1 cellular context compared by ENCODE assay signal in the genomic region with DNA sequence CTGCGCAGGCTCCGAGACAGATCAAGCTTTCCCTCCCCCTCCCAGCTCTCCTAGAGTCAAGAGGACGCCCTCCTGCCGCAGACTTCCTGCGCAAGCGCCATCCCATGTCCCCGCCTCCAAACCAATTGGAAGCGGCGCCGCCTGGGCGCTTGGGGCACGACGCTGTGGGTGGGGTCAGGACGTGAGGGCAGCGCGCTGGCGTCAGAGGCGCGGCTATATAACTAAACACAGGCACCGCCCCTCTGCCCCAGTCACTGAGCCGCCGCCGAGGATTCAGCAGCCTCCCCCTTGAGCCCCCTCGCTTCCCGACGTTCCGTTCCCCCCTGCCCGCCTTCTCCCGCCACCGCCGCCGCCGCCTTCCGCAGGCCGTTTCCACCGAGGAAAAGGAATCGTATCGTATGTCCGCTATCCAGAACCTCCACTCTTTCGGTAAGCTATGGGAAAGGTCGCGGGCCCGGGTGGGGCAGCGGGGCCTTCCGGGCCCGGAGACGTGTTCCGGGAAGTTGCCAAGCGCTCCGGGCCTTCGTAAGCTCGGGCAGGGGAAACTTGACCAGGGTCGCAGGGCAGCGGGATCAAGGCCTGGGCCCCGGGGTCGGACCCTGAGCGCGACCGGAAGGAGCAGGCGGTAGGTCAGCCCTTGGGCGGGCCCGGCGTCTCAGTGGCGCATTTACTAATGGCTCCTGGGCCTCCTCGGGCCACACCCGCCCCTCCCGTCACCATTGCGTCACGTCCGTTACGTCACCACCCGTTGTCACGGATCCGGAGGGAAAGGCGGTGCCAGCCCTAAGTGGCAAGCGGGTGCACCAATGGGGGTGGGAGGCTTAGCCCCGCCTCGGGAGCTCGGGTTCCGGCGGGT.
TF ChIP-seq lines count a peak whose summit lies in the region.

A gene (plus strand): TSS at position 245 of the 856 bp plus-strand sequence. CDS start 154 bp downstream, at position 399.

TF ChIP-seq in K562, 482 proteins besides CTCF, POLR2A, EP300 and RAD21 (continued from another document and continues in another):
- TF ChIP-seq CHD2 (IDR thresholded peaks at IDR 0.05; ENCODE audit: low read depth, low read length) (peak; percentile 64), NFE2 (IDR thresholded peaks at IDR 0.05; ENCODE audit: low read depth) (no peak), ZNF384 (IDR thresholded peaks at IDR 0.05; ENCODE audit: low read depth, low read length) (no peak), ARHGAP35 (IDR thresholded peaks at IDR 0.05; ENCODE audit: partially characterized antibody) (peak; percentile 30), JUND (IDR thresholded peaks at IDR 0.05; ENCODE audit: borderline replicate concordance, low read depth, low read length) (peak; percentile 94), JUND (tag; IDR thresholded peaks at IDR 0.05; ENCODE audit: borderline replicate concordance, low read depth, low read length) (peak; percentile 85; the same call in 2 of the 3 replicates), NFXL1 (CRISPR knock-in tag; IDR thresholded peaks at IDR 0.05) (peak; percentile 74), TFAM (CRISPR knock-in tag; conservative IDR thresholded peaks at IDR 0.05) (no peak), CBFA2T3 (IDR thresholded peaks at IDR 0.05) (no peak; the same call in 1 of the 2 replicates), SMARCE1 (IDR thresholded peaks at IDR 0.05) (no peak), RBM34 (IDR thresholded peaks at IDR 0.05; ENCODE audit: borderline replicate concordance, insufficient read depth, low read length) (no peak), C11orf30 (IDR thresholded peaks at IDR 0.05; ENCODE audit: low read depth) (no peak; the same call in 1 of the 2 replicates)
- TF ChIP-seq, protein P1, sequence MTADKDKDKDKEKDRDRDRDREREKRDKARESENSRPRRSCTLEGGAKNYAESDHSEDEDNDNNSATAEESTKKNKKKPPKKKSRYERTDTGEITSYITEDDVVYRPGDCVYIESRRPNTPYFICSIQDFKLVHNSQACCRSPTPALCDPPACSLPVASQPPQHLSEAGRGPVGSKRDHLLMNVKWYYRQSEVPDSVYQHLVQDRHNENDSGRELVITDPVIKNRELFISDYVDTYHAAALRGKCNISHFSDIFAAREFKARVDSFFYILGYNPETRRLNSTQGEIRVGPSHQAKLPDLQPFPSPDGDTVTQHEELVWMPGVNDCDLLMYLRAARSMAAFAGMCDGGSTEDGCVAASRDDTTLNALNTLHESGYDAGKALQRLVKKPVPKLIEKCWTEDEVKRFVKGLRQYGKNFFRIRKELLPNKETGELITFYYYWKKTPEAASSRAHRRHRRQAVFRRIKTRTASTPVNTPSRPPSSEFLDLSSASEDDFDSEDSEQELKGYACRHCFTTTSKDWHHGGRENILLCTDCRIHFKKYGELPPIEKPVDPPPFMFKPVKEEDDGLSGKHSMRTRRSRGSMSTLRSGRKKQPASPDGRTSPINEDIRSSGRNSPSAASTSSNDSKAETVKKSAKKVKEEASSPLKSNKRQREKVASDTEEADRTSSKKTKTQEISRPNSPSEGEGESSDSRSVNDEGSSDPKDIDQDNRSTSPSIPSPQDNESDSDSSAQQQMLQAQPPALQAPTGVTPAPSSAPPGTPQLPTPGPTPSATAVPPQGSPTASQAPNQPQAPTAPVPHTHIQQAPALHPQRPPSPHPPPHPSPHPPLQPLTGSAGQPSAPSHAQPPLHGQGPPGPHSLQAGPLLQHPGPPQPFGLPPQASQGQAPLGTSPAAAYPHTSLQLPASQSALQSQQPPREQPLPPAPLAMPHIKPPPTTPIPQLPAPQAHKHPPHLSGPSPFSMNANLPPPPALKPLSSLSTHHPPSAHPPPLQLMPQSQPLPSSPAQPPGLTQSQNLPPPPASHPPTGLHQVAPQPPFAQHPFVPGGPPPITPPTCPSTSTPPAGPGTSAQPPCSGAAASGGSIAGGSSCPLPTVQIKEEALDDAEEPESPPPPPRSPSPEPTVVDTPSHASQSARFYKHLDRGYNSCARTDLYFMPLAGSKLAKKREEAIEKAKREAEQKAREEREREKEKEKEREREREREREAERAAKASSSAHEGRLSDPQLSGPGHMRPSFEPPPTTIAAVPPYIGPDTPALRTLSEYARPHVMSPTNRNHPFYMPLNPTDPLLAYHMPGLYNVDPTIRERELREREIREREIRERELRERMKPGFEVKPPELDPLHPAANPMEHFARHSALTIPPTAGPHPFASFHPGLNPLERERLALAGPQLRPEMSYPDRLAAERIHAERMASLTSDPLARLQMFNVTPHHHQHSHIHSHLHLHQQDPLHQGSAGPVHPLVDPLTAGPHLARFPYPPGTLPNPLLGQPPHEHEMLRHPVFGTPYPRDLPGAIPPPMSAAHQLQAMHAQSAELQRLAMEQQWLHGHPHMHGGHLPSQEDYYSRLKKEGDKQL (CRISPR knock-in tag; IDR thresholded peaks at IDR 0.05; ENCODE audit: borderline replicate concordance): 0 out of 2 replicates have a peak, but pooled peaks have one; percentile 65
- TF ChIP-seq, protein P2, sequence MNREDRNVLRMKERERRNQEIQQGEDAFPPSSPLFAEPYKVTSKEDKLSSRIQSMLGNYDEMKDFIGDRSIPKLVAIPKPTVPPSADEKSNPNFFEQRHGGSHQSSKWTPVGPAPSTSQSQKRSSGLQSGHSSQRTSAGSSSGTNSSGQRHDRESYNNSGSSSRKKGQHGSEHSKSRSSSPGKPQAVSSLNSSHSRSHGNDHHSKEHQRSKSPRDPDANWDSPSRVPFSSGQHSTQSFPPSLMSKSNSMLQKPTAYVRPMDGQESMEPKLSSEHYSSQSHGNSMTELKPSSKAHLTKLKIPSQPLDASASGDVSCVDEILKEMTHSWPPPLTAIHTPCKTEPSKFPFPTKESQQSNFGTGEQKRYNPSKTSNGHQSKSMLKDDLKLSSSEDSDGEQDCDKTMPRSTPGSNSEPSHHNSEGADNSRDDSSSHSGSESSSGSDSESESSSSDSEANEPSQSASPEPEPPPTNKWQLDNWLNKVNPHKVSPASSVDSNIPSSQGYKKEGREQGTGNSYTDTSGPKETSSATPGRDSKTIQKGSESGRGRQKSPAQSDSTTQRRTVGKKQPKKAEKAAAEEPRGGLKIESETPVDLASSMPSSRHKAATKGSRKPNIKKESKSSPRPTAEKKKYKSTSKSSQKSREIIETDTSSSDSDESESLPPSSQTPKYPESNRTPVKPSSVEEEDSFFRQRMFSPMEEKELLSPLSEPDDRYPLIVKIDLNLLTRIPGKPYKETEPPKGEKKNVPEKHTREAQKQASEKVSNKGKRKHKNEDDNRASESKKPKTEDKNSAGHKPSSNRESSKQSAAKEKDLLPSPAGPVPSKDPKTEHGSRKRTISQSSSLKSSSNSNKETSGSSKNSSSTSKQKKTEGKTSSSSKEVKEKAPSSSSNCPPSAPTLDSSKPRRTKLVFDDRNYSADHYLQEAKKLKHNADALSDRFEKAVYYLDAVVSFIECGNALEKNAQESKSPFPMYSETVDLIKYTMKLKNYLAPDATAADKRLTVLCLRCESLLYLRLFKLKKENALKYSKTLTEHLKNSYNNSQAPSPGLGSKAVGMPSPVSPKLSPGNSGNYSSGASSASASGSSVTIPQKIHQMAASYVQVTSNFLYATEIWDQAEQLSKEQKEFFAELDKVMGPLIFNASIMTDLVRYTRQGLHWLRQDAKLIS (CRISPR knock-in tag; IDR thresholded peaks at IDR 0.05): peak; percentile 99
- TF ChIP-seq, protein P3, sequence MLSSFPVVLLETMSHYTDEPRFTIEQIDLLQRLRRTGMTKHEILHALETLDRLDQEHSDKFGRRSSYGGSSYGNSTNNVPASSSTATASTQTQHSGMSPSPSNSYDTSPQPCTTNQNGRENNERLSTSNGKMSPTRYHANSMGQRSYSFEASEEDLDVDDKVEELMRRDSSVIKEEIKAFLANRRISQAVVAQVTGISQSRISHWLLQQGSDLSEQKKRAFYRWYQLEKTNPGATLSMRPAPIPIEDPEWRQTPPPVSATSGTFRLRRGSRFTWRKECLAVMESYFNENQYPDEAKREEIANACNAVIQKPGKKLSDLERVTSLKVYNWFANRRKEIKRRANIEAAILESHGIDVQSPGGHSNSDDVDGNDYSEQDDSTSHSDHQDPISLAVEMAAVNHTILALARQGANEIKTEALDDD (IDR thresholded peaks at IDR 0.05): no peak
- TF ChIP-seq, protein P4, sequence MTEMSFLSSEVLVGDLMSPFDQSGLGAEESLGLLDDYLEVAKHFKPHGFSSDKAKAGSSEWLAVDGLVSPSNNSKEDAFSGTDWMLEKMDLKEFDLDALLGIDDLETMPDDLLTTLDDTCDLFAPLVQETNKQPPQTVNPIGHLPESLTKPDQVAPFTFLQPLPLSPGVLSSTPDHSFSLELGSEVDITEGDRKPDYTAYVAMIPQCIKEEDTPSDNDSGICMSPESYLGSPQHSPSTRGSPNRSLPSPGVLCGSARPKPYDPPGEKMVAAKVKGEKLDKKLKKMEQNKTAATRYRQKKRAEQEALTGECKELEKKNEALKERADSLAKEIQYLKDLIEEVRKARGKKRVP (CRISPR knock-in tag; IDR thresholded peaks at IDR 0.05): peak; percentile 99
- TF ChIP-seq, protein P5, sequence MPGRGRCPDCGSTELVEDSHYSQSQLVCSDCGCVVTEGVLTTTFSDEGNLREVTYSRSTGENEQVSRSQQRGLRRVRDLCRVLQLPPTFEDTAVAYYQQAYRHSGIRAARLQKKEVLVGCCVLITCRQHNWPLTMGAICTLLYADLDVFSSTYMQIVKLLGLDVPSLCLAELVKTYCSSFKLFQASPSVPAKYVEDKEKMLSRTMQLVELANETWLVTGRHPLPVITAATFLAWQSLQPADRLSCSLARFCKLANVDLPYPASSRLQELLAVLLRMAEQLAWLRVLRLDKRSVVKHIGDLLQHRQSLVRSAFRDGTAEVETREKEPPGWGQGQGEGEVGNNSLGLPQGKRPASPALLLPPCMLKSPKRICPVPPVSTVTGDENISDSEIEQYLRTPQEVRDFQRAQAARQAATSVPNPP (IDR thresholded peaks at IDR 0.05; ENCODE audit: borderline replicate concordance, insufficient read depth, insufficient read length): no peak
- TF ChIP-seq, protein P6, sequence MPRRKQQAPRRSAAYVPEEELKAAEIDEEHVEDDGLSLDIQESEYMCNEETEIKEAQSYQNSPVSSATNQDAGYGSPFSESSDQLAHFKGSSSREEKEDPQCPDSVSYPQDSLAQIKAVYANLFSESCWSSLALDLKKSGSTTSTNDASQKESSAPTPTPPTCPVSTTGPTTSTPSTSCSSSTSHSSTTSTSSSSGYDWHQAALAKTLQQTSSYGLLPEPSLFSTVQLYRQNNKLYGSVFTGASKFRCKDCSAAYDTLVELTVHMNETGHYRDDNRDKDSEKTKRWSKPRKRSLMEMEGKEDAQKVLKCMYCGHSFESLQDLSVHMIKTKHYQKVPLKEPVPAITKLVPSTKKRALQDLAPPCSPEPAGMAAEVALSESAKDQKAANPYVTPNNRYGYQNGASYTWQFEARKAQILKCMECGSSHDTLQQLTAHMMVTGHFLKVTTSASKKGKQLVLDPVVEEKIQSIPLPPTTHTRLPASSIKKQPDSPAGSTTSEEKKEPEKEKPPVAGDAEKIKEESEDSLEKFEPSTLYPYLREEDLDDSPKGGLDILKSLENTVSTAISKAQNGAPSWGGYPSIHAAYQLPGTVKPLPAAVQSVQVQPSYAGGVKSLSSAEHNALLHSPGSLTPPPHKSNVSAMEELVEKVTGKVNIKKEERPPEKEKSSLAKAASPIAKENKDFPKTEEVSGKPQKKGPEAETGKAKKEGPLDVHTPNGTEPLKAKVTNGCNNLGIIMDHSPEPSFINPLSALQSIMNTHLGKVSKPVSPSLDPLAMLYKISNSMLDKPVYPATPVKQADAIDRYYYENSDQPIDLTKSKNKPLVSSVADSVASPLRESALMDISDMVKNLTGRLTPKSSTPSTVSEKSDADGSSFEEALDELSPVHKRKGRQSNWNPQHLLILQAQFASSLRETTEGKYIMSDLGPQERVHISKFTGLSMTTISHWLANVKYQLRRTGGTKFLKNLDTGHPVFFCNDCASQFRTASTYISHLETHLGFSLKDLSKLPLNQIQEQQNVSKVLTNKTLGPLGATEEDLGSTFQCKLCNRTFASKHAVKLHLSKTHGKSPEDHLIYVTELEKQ (CRISPR knock-in tag; IDR thresholded peaks at IDR 0.05): 0 out of 2 replicates have a peak, but pooled peaks have one; percentile 50
- TF ChIP-seq, protein P7, sequence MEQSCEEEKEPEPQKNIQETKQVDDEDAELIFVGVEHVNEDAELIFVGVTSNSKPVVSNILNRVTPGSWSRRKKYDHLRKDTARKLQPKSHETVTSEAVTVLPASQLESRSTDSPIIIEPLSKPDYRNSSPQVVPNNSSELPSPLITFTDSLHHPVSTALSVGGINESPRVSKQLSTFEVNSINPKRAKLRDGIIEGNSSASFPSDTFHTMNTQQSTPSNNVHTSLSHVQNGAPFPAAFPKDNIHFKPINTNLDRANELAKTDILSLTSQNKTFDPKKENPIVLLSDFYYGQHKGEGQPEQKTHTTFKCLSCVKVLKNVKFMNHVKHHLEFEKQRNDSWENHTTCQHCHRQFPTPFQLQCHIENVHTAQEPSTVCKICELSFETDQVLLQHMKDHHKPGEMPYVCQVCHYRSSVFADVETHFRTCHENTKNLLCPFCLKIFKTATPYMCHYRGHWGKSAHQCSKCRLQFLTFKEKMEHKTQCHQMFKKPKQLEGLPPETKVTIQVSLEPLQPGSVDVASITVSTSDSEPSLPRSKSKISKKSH (CRISPR knock-in tag; IDR thresholded peaks at IDR 0.05): peak; percentile 74; the same call in 1 of the 2 replicates
- TF ChIP-seq, protein P8, sequence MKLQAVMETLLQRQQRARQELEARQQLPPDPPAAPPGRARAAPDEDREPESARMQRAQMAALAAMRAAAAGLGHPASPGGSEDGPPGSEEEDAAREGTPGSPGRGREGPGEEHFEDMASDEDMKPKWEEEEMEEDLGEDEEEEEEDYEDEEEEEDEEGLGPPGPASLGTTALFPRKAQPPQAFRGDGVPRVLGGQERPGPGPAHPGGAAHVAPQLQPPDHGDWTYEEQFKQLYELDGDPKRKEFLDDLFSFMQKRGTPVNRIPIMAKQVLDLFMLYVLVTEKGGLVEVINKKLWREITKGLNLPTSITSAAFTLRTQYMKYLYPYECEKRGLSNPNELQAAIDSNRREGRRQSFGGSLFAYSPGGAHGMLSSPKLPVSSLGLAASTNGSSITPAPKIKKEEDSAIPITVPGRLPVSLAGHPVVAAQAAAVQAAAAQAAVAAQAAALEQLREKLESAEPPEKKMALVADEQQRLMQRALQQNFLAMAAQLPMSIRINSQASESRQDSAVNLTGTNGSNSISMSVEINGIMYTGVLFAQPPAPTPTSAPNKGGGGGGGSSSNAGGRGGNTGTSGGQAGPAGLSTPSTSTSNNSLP (IDR thresholded peaks at IDR 0.05; ENCODE audit: borderline replicate concordance, low read depth, low read length): no peak
- TF ChIP-seq, protein P9, sequence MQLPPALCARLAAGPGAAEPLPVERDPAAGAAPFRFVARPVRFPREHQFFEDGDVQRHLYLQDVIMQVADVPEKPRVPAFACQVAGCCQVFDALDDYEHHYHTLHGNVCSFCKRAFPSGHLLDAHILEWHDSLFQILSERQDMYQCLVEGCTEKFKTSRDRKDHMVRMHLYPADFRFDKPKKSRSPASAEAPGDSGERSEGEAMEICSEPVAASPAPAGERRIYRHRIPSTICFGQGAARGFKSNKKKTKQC (CRISPR knock-in tag; IDR thresholded peaks at IDR 0.05): peak; percentile 89
